In the genomic region with DNA sequence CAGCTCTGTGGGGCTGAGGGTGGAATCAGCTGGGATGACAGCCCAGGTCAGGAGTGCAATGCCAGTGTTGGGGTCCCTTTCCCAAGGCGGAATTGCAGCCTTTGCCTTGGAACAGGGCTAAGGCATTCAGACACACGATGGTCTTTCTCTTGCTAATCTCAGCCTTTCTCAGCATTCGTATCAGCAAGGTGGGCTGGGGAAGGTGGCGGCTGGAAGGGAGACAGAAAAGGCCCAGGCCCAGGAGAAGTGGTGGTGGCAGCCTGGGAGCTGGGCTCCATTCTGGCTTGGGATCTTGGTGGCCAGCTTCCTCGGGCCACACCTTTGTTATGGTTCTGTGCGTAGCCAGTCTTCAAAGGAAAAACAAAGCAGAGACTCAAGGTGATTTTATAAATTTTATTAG, we compare ENCODE assay signal across 10 cellular contexts. TPM values are rescaled to one million over a fixed set of nuclear protein-coding genes. Genes with fewer than 3 reads are reported as not detected.
A peak's percentile ranks its signal among the peaks of the same experiment; 100 is the strongest.
DNase-seq lines count a peak whose midpoint lies in the region; ATAC-seq and TF ChIP-seq lines count a peak whose summit lies in the region.
"Had no signal": no experiment of that assay in that cellular context is flagged by ENCODE, and none has a peak within 500 bp of the region (broad histone marks: within the 10 kb centered on the region; RNA-seq: fewer than 3 reads in every experiment).

No MANE protein-coding gene starts in this region.

- DNase-seq in effector memory CD8-positive, alpha-beta T cell: no peak
- DNase-seq in transverse colon (no peak), NCI-H1436 treated with DMSO at 0.1 percent for 48 hours (lab: John Stamatoyannopoulos, UW) (no peak)
- DNase-seq: activated naive CD8-positive, alpha-beta T cell treated with anti-CD3 and anti-CD28 coated beads for 36 hours; NCI-H1105 treated with DMSO at 0.1 percent for 48 hours; NCI-H510A treated with DMSO at 0.1 percent for 48 hours had no signal

- no peaks in the 10 kb centered on the region for H3K79me2 ChIP-seq in Loucy (ENCODE audit: insufficient read depth, low read length)

- no peak overlapping the region for H3K27ac Mint-ChIP-seq in effector memory CD8-positive, alpha-beta T cell
- H3K27ac Mint-ChIP-seq: activated naive CD8-positive, alpha-beta T cell treated with anti-CD3 and anti-CD28 coated beads for 36 hours had no signal

- no peaks in the 10 kb centered on the region for H4K20me1 ChIP-seq in Loucy (ENCODE audit: insufficient read depth, low read length, poor library complexity, severe bottlenecking)

- no peaks in the 10 kb centered on the region for H3K9me3 ChIP-seq in Loucy (ENCODE audit: insufficient read depth, low read depth, low read length)
- no peaks in the 10 kb centered on the region for H3K9me3 ChIP-seq in mucosa of rectum (ENCODE audit: control insufficient read depth in 2 of 2, low read length in 2 of 2)
- H3K9me3 ChIP-seq in transverse colon: no peaks in the 10 kb centered on the region

- 70 to 82% methylated on average over 5 to 6 of the region's 6 CpGs for WGBS in transverse colon (ENCODE audit: low coverage in 1 of 2), 2 donors

- no peaks in the 10 kb centered on the region for H3K9me2 ChIP-seq in Loucy (replicated peaks; ENCODE audit: low read depth, low read length)

- peak overlapping the region; percentile 64 to 78 for H3K4me3 Mint-ChIP-seq in effector memory CD8-positive, alpha-beta T cell
- H3K4me3 Mint-ChIP-seq: activated naive CD8-positive, alpha-beta T cell treated with anti-CD3 and anti-CD28 coated beads for 36 hours had no signal

- H3K36me3 Mint-ChIP-seq in effector memory CD8-positive, alpha-beta T cell (ENCODE audit: insufficient read depth): no peaks in the 10 kb centered on the region
- H3K36me3 Mint-ChIP-seq: activated naive CD8-positive, alpha-beta T cell treated with anti-CD3 and anti-CD28 coated beads for 36 hours had no signal

- no peaks in the 10 kb centered on the region for H3K9me3 Mint-ChIP-seq in effector memory CD8-positive, alpha-beta T cell
- H3K9me3 Mint-ChIP-seq: activated naive CD8-positive, alpha-beta T cell treated with anti-CD3 and anti-CD28 coated beads for 36 hours had no signal

- TF ChIP-seq POLR2A in transverse colon (IDR thresholded peaks at IDR 0.05): no peak

- no peak overlapping the region for H3K9ac ChIP-seq in Loucy (ENCODE audit: low read depth, low read length, poor library complexity, severe bottlenecking)
- peak overlapping the region in 1 of 2 donors; percentile 78 for H3K9ac ChIP-seq in mucosa of rectum (ENCODE audit: low read depth in 1 of 2, low read length in 2 of 2)

- in situ Hi-C loops in transverse colon (cut with MboI; ENCODE audit: low pct_ligation_motif_present in 1 of 4, low pct_unique_long_range_greater_than_20kb in 1 of 4, low sequenced_read_pairs in 3 of 4): no loop called here

- H3K4me2 ChIP-seq in Loucy (ENCODE audit: low read depth, low read length, poor library complexity, severe bottlenecking): no peak overlapping the region

- TF ChIP-seq CTCF in Loucy (conservative IDR thresholded peaks at IDR 0.05; ENCODE audit: low read length): no peak
- no peak for TF ChIP-seq CTCF in transverse colon (IDR thresholded peaks at IDR 0.05)

- no peak for ATAC-seq in effector memory CD8-positive, alpha-beta T cell (replicated peaks)
- ATAC-seq in GM18873 (IDR thresholded peaks at IDR 0.05; ENCODE audit: low FRiP score, unreplicated experiment): no peak
- ATAC-seq in HG03457 (IDR thresholded peaks at IDR 0.05; ENCODE audit: unreplicated experiment): no peak

- TF ChIP-seq EP300 in transverse colon (IDR thresholded peaks at IDR 0.05; ENCODE audit: low read depth): no peak

- H3K27ac ChIP-seq in mucosa of rectum (ENCODE audit: low read depth in 2 of 2, low read length in 2 of 2): peak overlapping the region; percentile 69 to 81
- H3K27ac ChIP-seq in transverse colon: peak overlapping the region; percentile 68 to 85 (median 78)

- H3K4me3 ChIP-seq in Loucy (ENCODE audit: low read length, poor library complexity, severe bottlenecking): peak overlapping the region; percentile 68
- H3K4me3 ChIP-seq in mucosa of rectum (ENCODE audit: low read length in 2 of 2): no peak overlapping the region
- H3K4me3 ChIP-seq in transverse colon: no peak overlapping the region

- no peaks in the 10 kb centered on the region for H3F3A ChIP-seq in Loucy (ENCODE audit: low read depth)

- no peaks in the 10 kb centered on the region for H3K4me1 Mint-ChIP-seq in effector memory CD8-positive, alpha-beta T cell (ENCODE audit: low read depth in 2 of 2)
- H3K4me1 Mint-ChIP-seq: activated naive CD8-positive, alpha-beta T cell treated with anti-CD3 and anti-CD28 coated beads for 36 hours had no signal

- H3K27me3 ChIP-seq in Loucy (ENCODE audit: insufficient read depth, low read length, poor library complexity, severe bottlenecking): no peaks in the 10 kb centered on the region
- H3K27me3 ChIP-seq in mucosa of rectum (ENCODE audit: control insufficient read depth in 2 of 2, insufficient read depth in 2 of 2, low read length in 2 of 2): peaks cover 0 to 7% of the 10 kb centered on the region in 2 donors
- peaks cover 5% of the 10 kb centered on the region for H3K27me3 ChIP-seq in transverse colon

- H3K36me3 ChIP-seq in Loucy (ENCODE audit: insufficient read depth, low read length): no peaks in the 10 kb centered on the region
- H3K36me3 ChIP-seq in mucosa of rectum (ENCODE audit: control insufficient read depth in 2 of 2, insufficient read depth in 2 of 2, low read length in 2 of 2): no peaks in the 10 kb centered on the region
- no peaks in the 10 kb centered on the region for H3K36me3 ChIP-seq in transverse colon

- H2AFZ ChIP-seq in Loucy (ENCODE audit: low read length): no peak overlapping the region

- H3K4me1 ChIP-seq in Loucy (ENCODE audit: insufficient read depth, low read length, poor library complexity, severe bottlenecking): no peaks in the 10 kb centered on the region
- peaks cover 0 to 15% of the 10 kb centered on the region in 2 donors for H3K4me1 ChIP-seq in mucosa of rectum (ENCODE audit: control insufficient read depth in 2 of 2, insufficient read depth in 2 of 2, low read length in 2 of 2)
- H3K4me1 ChIP-seq in transverse colon: peaks cover 0 to 22% (median 7%) of the 10 kb centered on the region in 4 donors

- peaks cover 15 to 69% of the 10 kb centered on the region in 2 donors for H3K27me3 Mint-ChIP-seq in effector memory CD8-positive, alpha-beta T cell

- intact Hi-C loops in transverse colon (cut with DNase I; ENCODE audit: low total_unique reads): no loop called here

RNA-seq across cellular contexts. Expression of a gene that starts 1.1 kb away (rescaled TPM):
- total RNA-seq in transverse colon: 10 to 100 TPM in 3 of 4 donors, 1 to 10 TPM in 1; 9.8 to 18.7 (median 18.6) TPM
- total RNA-seq: activated naive CD8-positive, alpha-beta T cell treated with anti-CD3 and anti-CD28 coated beads for 36 hours had no signal

RNA-seq across cellular contexts. Expression of a gene that starts 59.3 kb away (rescaled TPM):
- 10 to 100 TPM in 3 of 4 donors, 1 to 10 TPM in 1; 6.7 to 69.3 (median 23.3) TPM for total RNA-seq in transverse colon

RNA-seq across cellular contexts. Expression of a gene that starts 59.4 kb away (rescaled TPM):
- total RNA-seq in transverse colon: 10 to 100 TPM; 17.6 to 50.9 (median 22.2) TPM
